ENCODE assay signal across 8 cellular contexts in genomic region chr5:10632110-10632903, GRCh38.
DNase-seq lines count a peak whose midpoint lies in the region; ATAC-seq and TF ChIP-seq lines count a peak whose summit lies in the region.

No MANE protein-coding gene starts in this region.

- H3F3A ChIP-seq in neural progenitor cell (ENCODE audit: low read depth), result peaks cover 2% of the 10 kb centered on the region

- H3K4me3 ChIP-seq in WERI-Rb-1 (ENCODE audit: low read depth, low read length) (no peak overlapping the region), neural progenitor cell (no peak overlapping the region), SJCRH30 (no peak overlapping the region)

- H3K4me1 ChIP-seq in neural progenitor cell (peaks cover 11% of the 10 kb centered on the region), SJCRH30 (no peaks in the 10 kb centered on the region)

- peaks cover 5% of the 10 kb centered on the region for H3K9me3 Mint-ChIP-seq in T-helper 2 cell treated with Interferon-gamma antibody and Interleukin-4, amounts not matched to agents 5 μg/mL and 100 μg/mL, for 36 hours
- H3K9me3 Mint-ChIP-seq in neural progenitor cell, result no peaks in the 10 kb centered on the region

- H3K27ac ChIP-seq in WERI-Rb-1 (no peak overlapping the region), neural progenitor cell (no peak overlapping the region), SJCRH30 (no peak overlapping the region)

- H3K27me3 ChIP-seq in WERI-Rb-1 (ENCODE audit: insufficient read depth, low read depth, severe bottlenecking) (no peaks in the 10 kb centered on the region), neural progenitor cell (peaks cover 3% of the 10 kb centered on the region), SJCRH30 (no peaks in the 10 kb centered on the region)

- peak; percentile 25 for ATAC-seq in HG03103 (IDR thresholded peaks at IDR 0.05; ENCODE audit: low read depth, unreplicated experiment)

- H3K9ac ChIP-seq in neural progenitor cell, result no peak overlapping the region

- no peaks in the 10 kb centered on the region for H3K79me2 ChIP-seq in neural progenitor cell (ENCODE audit: low read depth)

- peak overlapping the region; percentile 51 for H3K4me3 Mint-ChIP-seq in T-helper 2 cell treated with Interferon-gamma antibody and Interleukin-4, amounts not matched to agents 5 μg/mL and 100 μg/mL, for 36 hours
- H3K4me3 Mint-ChIP-seq in neural progenitor cell, result no peak overlapping the region

- no peak overlapping the region for H2AFZ ChIP-seq in neural progenitor cell (replicated peaks)

- peak; percentile 56 for TF ChIP-seq POLR2A in GM19099 (IDR thresholded peaks at IDR 0.05; ENCODE audit: extremely low read depth, insufficient read length, low read depth)

- DNase-seq in AG08395 (ENCODE audit: low spot score) (peak; percentile 28), kidney glomerular epithelial cell (lab: John Stamatoyannopoulos, UW) (peak; percentile 31), WERI-Rb-1 (no peak), neural progenitor cell (ENCODE audit: low spot score) (no peak), SJCRH30 (no peak)
- DNase-seq in T-helper 2 cell treated with Interferon-gamma antibody and Interleukin-4, amounts not matched to agents 5 μg/mL and 100 μg/mL, for 36 hours (ENCODE audit: low spot score), result peak; percentile 70

- no peaks in the 10 kb centered on the region for H4K20me1 ChIP-seq in neural progenitor cell (ENCODE audit: low read depth)

- H3K9me3 ChIP-seq in WERI-Rb-1 (ENCODE audit: severe bottlenecking) (no peaks in the 10 kb centered on the region), neural progenitor cell (ENCODE audit: low read depth) (no peaks in the 10 kb centered on the region), SJCRH30 (replicated peaks) (no peaks in the 10 kb centered on the region)

- H3K4me1 Mint-ChIP-seq in T-helper 2 cell treated with Interferon-gamma antibody and Interleukin-4, amounts not matched to agents 5 μg/mL and 100 μg/mL, for 36 hours (ENCODE audit: low read depth), result peaks cover 66% of the 10 kb centered on the region
- H3K4me1 Mint-ChIP-seq in neural progenitor cell, result peaks cover 33% of the 10 kb centered on the region

- no peak for TF ChIP-seq CTCF in WERI-Rb-1 (IDR thresholded peaks at IDR 0.05; ENCODE audit: low read depth, low read length)
- TF ChIP-seq CTCF in neural progenitor cell (IDR thresholded peaks at IDR 0.05), result no peak

- H3K36me3 Mint-ChIP-seq in T-helper 2 cell treated with Interferon-gamma antibody and Interleukin-4, amounts not matched to agents 5 μg/mL and 100 μg/mL, for 36 hours (ENCODE audit: low read depth), result peaks cover 7% of the 10 kb centered on the region
- H3K36me3 Mint-ChIP-seq in neural progenitor cell, result no peaks in the 10 kb centered on the region

- H3K27me3 Mint-ChIP-seq in T-helper 2 cell treated with Interferon-gamma antibody and Interleukin-4, amounts not matched to agents 5 μg/mL and 100 μg/mL, for 36 hours (ENCODE audit: low read depth), result no peaks in the 10 kb centered on the region
- H3K27me3 Mint-ChIP-seq in neural progenitor cell (ENCODE audit: insufficient read depth, low read depth), result peaks cover 12% of the 10 kb centered on the region

- H3K4me2 ChIP-seq in neural progenitor cell, result no peak overlapping the region

- peak overlapping the region; percentile 72 for H3K27ac Mint-ChIP-seq in T-helper 2 cell treated with Interferon-gamma antibody and Interleukin-4, amounts not matched to agents 5 μg/mL and 100 μg/mL, for 36 hours
- H3K27ac Mint-ChIP-seq in neural progenitor cell, result no peak overlapping the region

- H3K36me3 ChIP-seq in WERI-Rb-1 (peaks cover 54% of the 10 kb centered on the region), neural progenitor cell (no peaks in the 10 kb centered on the region), SJCRH30 (no peaks in the 10 kb centered on the region)

Comparison
In these comparisons a context has a peak if more than half of its experiments do, and no peak if none do; other contexts are left out.
1. DNase-seq: peak in AG08395 (single experiment), T-helper 2 cell treated with Interferon-gamma antibody and Interleukin-4, amounts not matched to agents 5 μg/mL and 100 μg/mL, for 36 hours (single experiment) and kidney glomerular epithelial cell (single experiment); none in WERI-Rb-1 (single experiment), neural progenitor cell (single experiment) and SJCRH30 (0 of 2).